4 cellular contexts compared by ENCODE assay signal in the genomic region with DNA sequence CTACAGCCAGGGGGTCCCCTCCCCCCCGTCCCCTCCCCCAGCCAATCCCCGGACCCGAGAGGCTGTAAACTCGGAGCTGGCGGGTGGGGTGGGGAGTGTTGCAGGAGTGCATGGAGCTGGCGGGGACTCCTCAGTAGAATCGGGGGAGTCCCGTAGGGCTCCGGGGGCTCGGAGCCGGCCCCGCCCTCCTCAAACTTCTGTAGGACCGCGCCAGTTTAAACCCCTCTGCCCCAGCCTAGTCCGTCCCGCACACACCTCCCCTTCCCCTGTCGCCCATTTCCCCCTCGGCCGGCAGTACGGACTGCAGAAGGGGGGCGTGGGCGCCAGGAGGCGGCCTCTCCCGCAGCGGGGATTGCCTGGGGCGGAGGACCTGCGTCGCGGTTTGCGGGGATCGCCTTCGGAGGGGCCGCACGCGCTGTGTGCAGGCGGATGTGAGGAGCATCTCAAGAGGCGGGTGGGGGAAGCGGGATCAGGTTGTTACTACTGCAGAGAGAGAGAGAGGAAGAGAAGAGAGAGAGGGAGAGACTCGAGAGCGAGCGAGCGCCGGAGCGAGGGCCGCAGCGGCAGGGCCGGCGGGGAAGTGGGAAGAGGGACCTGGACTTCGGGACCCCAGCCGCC. TPM values are rescaled to one million over a fixed set of nuclear protein-coding genes. Genes with fewer than 3 reads are reported as not detected.
"Had no signal": no experiment of that assay in that cellular context is flagged by ENCODE, and none has a peak within 500 bp of the region (broad histone marks: within the 10 kb centered on the region; RNA-seq: fewer than 3 reads in every experiment).

No MANE protein-coding gene starts in this region.

RNA-seq across cellular contexts. Expression of gene GOLGA8K, which starts 57.0 kb away (rescaled TPM):
- total RNA-seq: ascending aorta, gastrocnemius medialis, lung microvascular endothelial cell, smooth muscle cell had no signal
- polyA plus RNA-seq: smooth muscle cell had no signal
